ENCODE assay signal across 8 cellular contexts in genomic region chr11:73308003-73308962, GRCh38. TPM values are rescaled to one million over a fixed set of nuclear protein-coding genes. Genes with fewer than 3 reads are reported as not detected.
DNase-seq lines count a peak whose midpoint lies in the region; ATAC-seq and TF ChIP-seq lines count a peak whose summit lies in the region.

Gene ARHGEF17, plus strand, starts transcription at chr11:73308276. Its CDS starts 363 bp downstream, at chr11:73308639.

- H3K9me3 ChIP-seq in RWPE2 (ENCODE audit: severe bottlenecking) (no peaks in the 10 kb centered on the region), left ventricle myocardium inferior (replicated peaks) (no peaks in the 10 kb centered on the region)

- no peaks in the 10 kb centered on the region for H3K9me3 Mint-ChIP-seq in IgD-negative memory B cell

- H3K4me3 Mint-ChIP-seq in IgD-negative memory B cell, result peak within 1 kb of the TSS; percentile 78 to 96 (median 90)

- TF ChIP-seq CTCF in RWPE2 (IDR thresholded peaks at IDR 0.05; ENCODE audit: poor library complexity, severe bottlenecking) (no peak), astrocyte of the cerebellum (IDR thresholded peaks at IDR 0.05; ENCODE audit: low read depth, low read length, missing control alignments) (no peak), left ventricle myocardium inferior (IDR thresholded peaks at IDR 0.05; ENCODE audit: borderline replicate concordance) (no peak)

- ATAC-seq in GM21528 (IDR thresholded peaks at IDR 0.05; ENCODE audit: low FRiP score, unreplicated experiment), result peak; percentile 34
- ATAC-seq in RWPE2 (ENCODE audit: low read depth), result peak; percentile 31

- H3K27me3 Mint-ChIP-seq in IgD-negative memory B cell, result peaks cover 7% of the 10 kb centered on the region

- H3K36me3 ChIP-seq in RWPE2 (ENCODE audit: low read depth) (no peaks in the 10 kb centered on the region), left ventricle myocardium inferior (peaks cover 12% of the 10 kb centered on the region)

- H3K4me1 ChIP-seq in RWPE2 (ENCODE audit: insufficient read depth, poor library complexity, severe bottlenecking) (peaks cover 5% of the 10 kb centered on the region), left ventricle myocardium inferior (peaks cover 63% of the 10 kb centered on the region)

- intact Hi-C loops in left ventricle myocardium inferior (cut with micrococcal nuclease) (no loop called here), posterior vena cava (cut with DNase I) (loop anchor here (2.0 to 10.0 kb wide), 2 partner anchors 27 to 87 kb away; no protein-coding TSS in a partner anchor)

- H3K4me1 Mint-ChIP-seq in IgD-negative memory B cell, result peaks cover 5 to 10% (median 7%) of the 10 kb centered on the region in 3 donors

- in situ Hi-C loops in astrocyte of the cerebellum (cut with HindIII; ENCODE audit: low sequenced_read_pairs), result no loop called here

- H3K27ac Mint-ChIP-seq in IgD-negative memory B cell, result peak within 1 kb of the TSS; percentile 6 to 75 (median 54)

- no peaks in the 10 kb centered on the region for H3K27me3 ChIP-seq in RWPE2 (ENCODE audit: insufficient read depth, poor library complexity, severe bottlenecking)
- H3K27me3 ChIP-seq in left ventricle myocardium inferior (ENCODE audit: low read depth), result no peaks in the 10 kb centered on the region

- H3K27ac ChIP-seq in RWPE2 (ENCODE audit: poor library complexity, severe bottlenecking) (peak within 1 kb of the TSS; percentile 88), left ventricle myocardium inferior (replicated peaks) (peak within 1 kb of the TSS; percentile 99)

- peak; percentile 60 for DNase-seq in DMS114 treated with DMSO at 0.1 percent for 48 hours (lab: John Stamatoyannopoulos, UW; ENCODE audit: unreplicated experiment)
- no peak for DNase-seq in RWPE2 (ENCODE audit: low spot score)
- no peak for DNase-seq in astrocyte of the cerebellum (ENCODE audit: low read depth)
- peak; percentile 78 for DNase-seq in left ventricle myocardium inferior
- DNase-seq in posterior vena cava (ENCODE audit: low spot score), result peak; percentile 91
- no peak for DNase-seq in central memory CD4-positive, alpha-beta T cell

- H3K4me3 ChIP-seq in RWPE2 (ENCODE audit: severe bottlenecking), result peak within 1 kb of the TSS; percentile 53
- H3K4me3 ChIP-seq in astrocyte of the cerebellum (ENCODE audit: low read depth, low read length), result peak within 1 kb of the TSS; percentile 75
- H3K4me3 ChIP-seq in left ventricle myocardium inferior, result peak within 1 kb of the TSS; percentile 88

- H3K36me3 Mint-ChIP-seq in IgD-negative memory B cell, result no peaks in the 10 kb centered on the region

RNA-seq across cellular contexts. Expression of gene ARHGEF17, which starts in this region (rescaled TPM):
- polyA plus RNA-seq in IgD-negative memory B cell, result not detected
- total RNA-seq in left ventricle myocardium inferior (53.1 TPM), posterior vena cava (10 to 100 TPM; 88.6 to 99.1 TPM)

Comparison
In these comparisons a context has a peak if more than half of its experiments do, and no peak if none do; other contexts are left out.
1. DNase-seq: peak in DMS114 treated with DMSO at 0.1 percent for 48 hours (single experiment), left ventricle myocardium inferior (single experiment) and posterior vena cava (single experiment); none in RWPE2 (single experiment), astrocyte of the cerebellum (single experiment) and central memory CD4-positive, alpha-beta T cell (single experiment).
2. Peak in every context shown above with its lines, with median percentiles within 50 percentile points of each other: H3K4me3 ChIP-seq.